1 cellular context compared by ENCODE assay signal in genomic region chr2:36367497-36368353, GRCh38.
TF ChIP-seq lines count a peak whose summit lies in the region.

No MANE protein-coding gene starts in this region.

TF ChIP-seq in HepG2, 621 proteins besides CTCF, POLR2A, EP300 and RAD21 (continued from another document):
- peak; percentile 59 for TF ChIP-seq ARID5B (CRISPR knock-in tag; IDR thresholded peaks at IDR 0.05)
- no peak; the same call in 1 of the 2 replicates for TF ChIP-seq CEBPG (CRISPR knock-in tag; IDR thresholded peaks at IDR 0.05)
- TF ChIP-seq ZNF605 (CRISPR knock-in tag; IDR thresholded peaks at IDR 0.05), result no peak
- no peak for TF ChIP-seq SRSF1 (optimal IDR thresholded peaks at IDR 0.05; ENCODE audit: low read depth, low read length)
- TF ChIP-seq ZNF44 (CRISPR knock-in tag; IDR thresholded peaks at IDR 0.05), result no peak
- no peak for TF ChIP-seq ESRRA (CRISPR knock-in tag; IDR thresholded peaks at IDR 0.05; ENCODE audit: low read depth)
- no peak for TF ChIP-seq IRF9 (CRISPR knock-in tag; IDR thresholded peaks at IDR 0.05; ENCODE audit: borderline replicate concordance)
- no peak for TF ChIP-seq ZNF572 (CRISPR knock-in tag; IDR thresholded peaks at IDR 0.05)
- no peak for TF ChIP-seq BORCS8-MEF2B (CRISPR knock-in tag; IDR thresholded peaks at IDR 0.05)
- TF ChIP-seq ERF (CRISPR knock-in tag; IDR thresholded peaks at IDR 0.05), result no peak
- no peak for TF ChIP-seq FOXP1 (IDR thresholded peaks at IDR 0.05)
- TF ChIP-seq FOXP1 (CRISPR knock-in tag; IDR thresholded peaks at IDR 0.05), result peak; percentile 43; the same call in 1 of the 2 replicates
- no peak for TF ChIP-seq NKX3-1 (CRISPR knock-in tag; IDR thresholded peaks at IDR 0.05)
- TF ChIP-seq LBX2 (CRISPR knock-in tag; IDR thresholded peaks at IDR 0.05; ENCODE audit: borderline replicate concordance), result no peak
- TF ChIP-seq HOXD1 (CRISPR knock-in tag; IDR thresholded peaks at IDR 0.05), result no peak
- no peak for TF ChIP-seq STAT5B (CRISPR knock-in tag; IDR thresholded peaks at IDR 0.05)
- TF ChIP-seq HOXA7 (CRISPR knock-in tag; IDR thresholded peaks at IDR 0.05), result no peak
- TF ChIP-seq ZNF609 (CRISPR knock-in tag; IDR thresholded peaks at IDR 0.05; ENCODE audit: borderline replicate concordance), result no peak
- no peak for TF ChIP-seq ZXDC (CRISPR knock-in tag; IDR thresholded peaks at IDR 0.05)
- no peak for TF ChIP-seq NR2F1 (CRISPR knock-in tag; IDR thresholded peaks at IDR 0.05)
- no peak for TF ChIP-seq ZNF510 (CRISPR knock-in tag; IDR thresholded peaks at IDR 0.05; ENCODE audit: low read depth)
- no peak for TF ChIP-seq SRSF4 (IDR thresholded peaks at IDR 0.05; ENCODE audit: low read depth, low read length, poor library complexity, severe bottlenecking)
- no peak for TF ChIP-seq MLXIP (CRISPR knock-in tag; IDR thresholded peaks at IDR 0.05; ENCODE audit: borderline replicate concordance)
- TF ChIP-seq ZNF792 (CRISPR knock-in tag; IDR thresholded peaks at IDR 0.05), result no peak
